ENCODE assay signal across 25 cellular contexts in the genomic region with DNA sequence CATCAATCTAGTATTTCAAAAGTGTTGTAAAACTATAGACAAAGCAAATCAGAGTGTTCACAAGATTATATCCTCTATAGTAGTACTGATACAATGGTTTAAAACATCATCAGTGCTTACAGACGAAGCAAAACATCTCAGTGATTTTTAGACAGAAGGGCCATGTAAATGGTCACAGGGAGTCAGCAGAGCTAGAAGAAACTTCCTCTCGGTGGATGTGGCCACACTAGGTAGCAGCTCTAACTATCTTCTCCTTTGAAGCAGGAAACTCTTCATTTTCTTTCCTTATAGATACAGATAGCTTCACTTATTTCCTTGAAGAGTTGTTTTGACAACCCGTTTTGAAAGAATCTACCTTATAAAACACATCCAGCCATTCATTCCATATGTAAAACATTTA.
DNase-seq lines count a peak whose midpoint lies in the region; ATAC-seq and TF ChIP-seq lines count a peak whose summit lies in the region.
"Had no signal": no experiment of that assay in that cellular context is flagged by ENCODE, and none has a peak within 500 bp of the region (broad histone marks: within the 10 kb centered on the region; RNA-seq: fewer than 3 reads in every experiment).

No MANE protein-coding gene starts in this region.

- H3K4me1 Mint-ChIP-seq in activated naive CD4-positive, alpha-beta T cell treated with anti-CD3 and anti-CD28 coated beads for 36 hours (ENCODE audit: low read depth) = no peaks in the 10 kb centered on the region
- H3K4me1 Mint-ChIP-seq in stimulated activated memory B cell treated with anti-CD40 and anti-IgM and Interleukin-4, amounts not matched to agents 10 μg/mL and 1 μg/mL and 100 μg/mL, for 72 hours = peaks cover 11% of the 10 kb centered on the region

- peak overlapping the region; percentile 88 for H3K27ac ChIP-seq in OCI-LY3 (ENCODE audit: low read length)
- H3K27ac ChIP-seq: brain microvascular endothelial cell, esophagus squamous epithelium, spleen, upper lobe of left lung had no signal

- no peak overlapping the region for H3K4me3 Mint-ChIP-seq in activated naive CD4-positive, alpha-beta T cell treated with anti-CD3 and anti-CD28 coated beads for 36 hours
- H3K4me3 Mint-ChIP-seq in stimulated activated memory B cell treated with anti-CD40 and anti-IgM and Interleukin-4, amounts not matched to agents 10 μg/mL and 1 μg/mL and 100 μg/mL, for 72 hours = no peak overlapping the region
- H3K4me3 Mint-ChIP-seq: activated naive CD8-positive, alpha-beta T cell treated with anti-CD3 and anti-CD28 coated beads, Interleukin-2, amount 10 ng/mL, durations not matched to agents 7 days and 5 days; activated T-helper 17 cell treated with anti-CD3 and anti-CD28 coated beads, Interleukin-2, amount 50 U/mL, for 72 hours; CD4-positive, alpha-beta memory T cell; effector memory CD8-positive, alpha-beta T cell; naive B cell had no signal

- H3K4me1 ChIP-seq in OCI-LY3 (ENCODE audit: low read length) = peaks cover 59% of the 10 kb centered on the region
- H3K4me1 ChIP-seq: esophagus squamous epithelium, upper lobe of left lung had no signal

- peaks cover 39% of the 10 kb centered on the region for H3K36me3 Mint-ChIP-seq in activated naive CD4-positive, alpha-beta T cell treated with anti-CD3 and anti-CD28 coated beads for 36 hours (ENCODE audit: low read depth)
- H3K36me3 Mint-ChIP-seq in stimulated activated memory B cell treated with anti-CD40 and anti-IgM and Interleukin-4, amounts not matched to agents 10 μg/mL and 1 μg/mL and 100 μg/mL, for 72 hours = peaks cover 69% of the 10 kb centered on the region

- H4K20me1 ChIP-seq in OCI-LY3 (ENCODE audit: insufficient read depth, low read length) = no peaks in the 10 kb centered on the region

- intact Hi-C loops in activated naive CD4-positive, alpha-beta T cell treated with anti-CD3 and anti-CD28 coated beads for 36 hours (cut with micrococcal nuclease) = no loop called here

- no peak for TF ChIP-seq CTCF in OCI-LY3 (IDR thresholded peaks at IDR 0.05; ENCODE audit: low read depth, low read length)

- ATAC-seq in GM18907 (IDR thresholded peaks at IDR 0.05; ENCODE audit: unreplicated experiment) (peak; percentile 55), GM21390 (IDR thresholded peaks at IDR 0.05; ENCODE audit: unreplicated experiment) (peak; percentile 43), HG03045 (IDR thresholded peaks at IDR 0.05; ENCODE audit: unreplicated experiment) (peak; percentile 45), HG02763 (IDR thresholded peaks at IDR 0.05; ENCODE audit: unreplicated experiment) (no peak)
- no peak for ATAC-seq in stimulated activated memory B cell treated with anti-CD40 and anti-IgM and Interleukin-4, amounts not matched to agents 10 μg/mL and 1 μg/mL and 100 μg/mL, for 72 hours
- ATAC-seq: activated T-helper 17 cell treated with anti-CD3 and anti-CD28 coated beads, Interleukin-2, amount 50 U/mL, for 72 hours; effector memory CD8-positive, alpha-beta T cell had no signal

- H3K79me2 ChIP-seq in OCI-LY3 (ENCODE audit: low read length) = peaks cover 15% of the 10 kb centered on the region

- H3K27ac Mint-ChIP-seq in activated naive CD4-positive, alpha-beta T cell treated with anti-CD3 and anti-CD28 coated beads for 36 hours = no peak overlapping the region
- no peak overlapping the region for H3K27ac Mint-ChIP-seq in stimulated activated memory B cell treated with anti-CD40 and anti-IgM and Interleukin-4, amounts not matched to agents 10 μg/mL and 1 μg/mL and 100 μg/mL, for 72 hours
- H3K27ac Mint-ChIP-seq: activated naive CD8-positive, alpha-beta T cell treated with anti-CD3 and anti-CD28 coated beads, Interleukin-2, amount 10 ng/mL, durations not matched to agents 7 days and 5 days; activated T-helper 17 cell treated with anti-CD3 and anti-CD28 coated beads, Interleukin-2, amount 50 U/mL, for 72 hours; CD4-positive, alpha-beta memory T cell; effector memory CD8-positive, alpha-beta T cell; naive B cell had no signal

- no peaks in the 10 kb centered on the region for H3K9me3 Mint-ChIP-seq in activated naive CD4-positive, alpha-beta T cell treated with anti-CD3 and anti-CD28 coated beads for 36 hours
- no peaks in the 10 kb centered on the region for H3K9me3 Mint-ChIP-seq in stimulated activated memory B cell treated with anti-CD40 and anti-IgM and Interleukin-4, amounts not matched to agents 10 μg/mL and 1 μg/mL and 100 μg/mL, for 72 hours
- H3K9me3 Mint-ChIP-seq: activated naive CD8-positive, alpha-beta T cell treated with anti-CD3 and anti-CD28 coated beads, Interleukin-2, amount 10 ng/mL, durations not matched to agents 7 days and 5 days; naive B cell had no signal

- H3K9ac ChIP-seq in OCI-LY3 (ENCODE audit: low read length) = peak overlapping the region; percentile 45

- no peak for DNase-seq in activated naive CD4-positive, alpha-beta T cell treated with anti-CD3 and anti-CD28 coated beads for 36 hours
- no peak for DNase-seq in HT-29 (ENCODE audit: low spot score)
- DNase-seq: activated CD4-positive, alpha-beta T cell treated with anti-CD3 and anti-CD28 coated beads for 4 hours; activated naive CD8-positive, alpha-beta T cell treated with anti-CD3 and anti-CD28 coated beads, Interleukin-2, amount 10 ng/mL, durations not matched to agents 7 days and 5 days; brain microvascular endothelial cell; CD4-positive, alpha-beta memory T cell; effector memory CD8-positive, alpha-beta T cell; esophagus squamous epithelium; mesenchymal stem cell; MM.1S; naive B cell; NCI-H146; NCI-H2171 treated with DMSO at 0.1 percent for 48 hours; NCI-H69; retina; spleen; SW 1271; upper lobe of left lung had no signal

- H3K36me3 ChIP-seq in OCI-LY3 (replicated peaks; ENCODE audit: low read depth, low read length) = peaks cover 63% of the 10 kb centered on the region
- H3K36me3 ChIP-seq: brain microvascular endothelial cell had no signal

- H3K27me3 Mint-ChIP-seq in activated naive CD4-positive, alpha-beta T cell treated with anti-CD3 and anti-CD28 coated beads for 36 hours (ENCODE audit: low read depth) = no peaks in the 10 kb centered on the region
- H3K27me3 Mint-ChIP-seq in stimulated activated memory B cell treated with anti-CD40 and anti-IgM and Interleukin-4, amounts not matched to agents 10 μg/mL and 1 μg/mL and 100 μg/mL, for 72 hours = no peaks in the 10 kb centered on the region
- H3K27me3 Mint-ChIP-seq: activated naive CD8-positive, alpha-beta T cell treated with anti-CD3 and anti-CD28 coated beads, Interleukin-2, amount 10 ng/mL, durations not matched to agents 7 days and 5 days; activated T-helper 17 cell treated with anti-CD3 and anti-CD28 coated beads, Interleukin-2, amount 50 U/mL, for 72 hours; CD4-positive, alpha-beta memory T cell; effector memory CD8-positive, alpha-beta T cell; naive B cell had no signal

- no peaks in the 10 kb centered on the region for H3K9me3 ChIP-seq in OCI-LY3 (ENCODE audit: insufficient read depth, low read length)
- H3K9me3 ChIP-seq: esophagus squamous epithelium, spleen, upper lobe of left lung had no signal

- H3K27me3 ChIP-seq in OCI-LY3 (ENCODE audit: low read depth, low read length) = no peaks in the 10 kb centered on the region
- H3K27me3 ChIP-seq: brain microvascular endothelial cell, esophagus squamous epithelium, spleen, upper lobe of left lung had no signal

- H2AFZ ChIP-seq in OCI-LY3 (ENCODE audit: low read depth, low read length) = no peak overlapping the region; the same call in 1 of the 2 replicates

- peak overlapping the region; percentile 62 for H3K4me2 ChIP-seq in OCI-LY3 (ENCODE audit: low read length)

- H3K4me3 ChIP-seq in OCI-LY3 (ENCODE audit: low read length) = peak overlapping the region; percentile 22
- H3K4me3 ChIP-seq: esophagus squamous epithelium, spleen, upper lobe of left lung had no signal

- CTCF ChIA-PET in activated naive CD4-positive, alpha-beta T cell treated with anti-CD3 and anti-CD28 coated beads for 36 hours (lab: Charles Lee) = interaction anchor here (0.6 kb wide), 1 partner anchor 73 kb away, joined by 3 read pairs; no protein-coding TSS in a partner anchor

Comparison
In these comparisons a context has a peak if more than half of its experiments do, and no peak if none do; other contexts are left out.
1. ATAC-seq: peak in GM18907 (single experiment), GM21390 (single experiment) and HG03045 (single experiment); none in stimulated activated memory B cell treated with anti-CD40 and anti-IgM and Interleukin-4, amounts not matched to agents 10 μg/mL and 1 μg/mL and 100 μg/mL, for 72 hours (single experiment) and HG02763 (single experiment).